In the genomic region with DNA sequence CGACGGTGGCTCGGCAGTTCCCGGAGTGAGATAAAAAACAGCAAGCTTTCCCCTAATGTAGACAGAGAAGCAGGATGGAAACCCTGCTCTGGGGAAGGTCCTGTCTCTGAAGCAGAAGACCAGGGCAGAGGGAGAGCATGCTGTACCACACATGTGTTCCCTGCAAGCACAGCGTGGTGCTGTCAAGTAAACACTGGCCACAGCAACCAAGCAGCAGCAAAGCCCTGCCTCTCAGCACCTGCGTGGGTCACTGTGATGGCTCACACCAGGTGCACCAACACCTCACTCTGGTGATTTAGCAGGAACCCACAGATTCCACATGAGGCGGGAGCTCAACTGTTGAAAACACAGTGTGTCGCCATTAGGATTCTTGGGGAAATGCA, we compare ENCODE assay signal across 12 cellular contexts.
DNase-seq lines count a peak whose midpoint lies in the region; ATAC-seq and TF ChIP-seq lines count a peak whose summit lies in the region.
"Had no signal": no experiment of that assay in that cellular context is flagged by ENCODE, and none has a peak within 500 bp of the region (broad histone marks: within the 10 kb centered on the region; RNA-seq: fewer than 3 reads in every experiment).

No MANE protein-coding gene starts in this region.

- H4K91ac ChIP-seq in mesenchymal stem cell (ENCODE audit: low read length), result no peak overlapping the region

- no peak overlapping the region for H4K8ac ChIP-seq in mesenchymal stem cell (ENCODE audit: low read length)

- no peak overlapping the region for H3K27ac ChIP-seq in mesenchymal stem cell (ENCODE audit: low read length, poor library complexity, severe bottlenecking)
- H3K27ac ChIP-seq in SJCRH30, result no peak overlapping the region
- no peak overlapping the region for H3K27ac ChIP-seq in OCI-LY7 (ENCODE audit: low read depth, low read length, poor library complexity, severe bottlenecking)
- H3K27ac ChIP-seq: neutrophil had no signal

- H3K14ac ChIP-seq in mesenchymal stem cell (ENCODE audit: low read length in 2 of 2), result peak overlapping the region in 1 of 2 experiments; percentile 41

- DNase-seq in CD14-positive monocyte (ENCODE audit: low spot score) (no peak), cardiac fibroblast (ENCODE audit: low read depth in 2 of 2) (peak; percentile 21 to 67), mesenchymal stem cell (no peak), DMS153 treated with DMSO at 0.1 percent for 48 hours (lab: John Stamatoyannopoulos, UW; ENCODE audit: unreplicated experiment) (no peak), SJCRH30 (no peak), OCI-LY7 (ENCODE audit: low spot score) (no peak)
- DNase-seq in activated T-cell treated with anti-CD3 and anti-CD28 coated beads, Interleukin-2, amount 50 U/mL, for 24 hours, result no peak
- DNase-seq: DMS153; NCI-H1436 treated with DMSO at 0.1 percent for 48 hours; stimulated activated CD8-positive, alpha-beta memory T cell treated with anti-CD3 and anti-CD28 coated beads, Interleukin-4, amount 100 ng/mL, for 48 hours had no signal

- no peak overlapping the region for H3K27ac Mint-ChIP-seq in CD14-positive monocyte
- H3K27ac Mint-ChIP-seq in activated T-cell treated with anti-CD3 and anti-CD28 coated beads, Interleukin-2, amount 50 U/mL, for 24 hours, result no peak overlapping the region

- H3K4me1 ChIP-seq in mesenchymal stem cell (ENCODE audit: control insufficient read depth, insufficient read depth, low read depth, low read length) (peaks cover 7% of the 10 kb centered on the region), SJCRH30 (no peaks in the 10 kb centered on the region; the same call in 1 of the 2 replicates), OCI-LY7 (ENCODE audit: insufficient read depth, low read length, poor library complexity, severe bottlenecking) (peaks cover 11% of the 10 kb centered on the region)

- 77% methylated on average over 8 of the region's 8 CpGs for WGBS in mesenchymal stem cell

- no peak overlapping the region for H3K4me3 ChIP-seq in cardiac fibroblast (replicated peaks in 1 of 2; ENCODE audit: low read depth in 2 of 2, low read length in 2 of 2)
- H3K4me3 ChIP-seq in mesenchymal stem cell (ENCODE audit: insufficient read depth in 1 of 2, low read depth in 1 of 2, low read length in 2 of 2), result peak overlapping the region in 1 of 2 experiments; percentile 52
- H3K4me3 ChIP-seq in SJCRH30, result no peak overlapping the region
- H3K4me3 ChIP-seq in OCI-LY7 (ENCODE audit: low read depth, low read length, poor library complexity, severe bottlenecking), result no peak overlapping the region

- H3K27me3 Mint-ChIP-seq in CD14-positive monocyte (ENCODE audit: low read depth in 3 of 3), result peaks cover 24 to 30% (median 26%) of the 10 kb centered on the region in 3 donors
- peaks cover 26% of the 10 kb centered on the region for H3K27me3 Mint-ChIP-seq in activated T-cell treated with anti-CD3 and anti-CD28 coated beads, Interleukin-2, amount 50 U/mL, for 24 hours

- no peaks in the 10 kb centered on the region for H3K79me1 ChIP-seq in mesenchymal stem cell (replicated peaks; ENCODE audit: low read length, poor library complexity, severe bottlenecking)

- H3K4me3 Mint-ChIP-seq in CD14-positive monocyte, result peak overlapping the region; percentile 48 to 81
- no peak overlapping the region for H3K4me3 Mint-ChIP-seq in activated T-cell treated with anti-CD3 and anti-CD28 coated beads, Interleukin-2, amount 50 U/mL, for 24 hours

- peaks cover 14% of the 10 kb centered on the region for H3K4me1 Mint-ChIP-seq in CD14-positive monocyte
- H3K4me1 Mint-ChIP-seq in activated T-cell treated with anti-CD3 and anti-CD28 coated beads, Interleukin-2, amount 50 U/mL, for 24 hours (ENCODE audit: low read depth), result peaks cover 12% of the 10 kb centered on the region

- H3K9me3 ChIP-seq in mesenchymal stem cell (ENCODE audit: control insufficient read depth, low read length) (no peaks in the 10 kb centered on the region), SJCRH30 (replicated peaks) (no peaks in the 10 kb centered on the region), OCI-LY7 (ENCODE audit: low read length) (no peaks in the 10 kb centered on the region)
- H3K9me3 ChIP-seq: neutrophil had no signal

- peak overlapping the region; percentile 50 for H3K9ac ChIP-seq in mesenchymal stem cell (ENCODE audit: low read length)

- no peaks in the 10 kb centered on the region for H3K9me2 ChIP-seq in OCI-LY7 (ENCODE audit: insufficient read depth, low read length)

- no peak overlapping the region for H3K4ac ChIP-seq in mesenchymal stem cell (ENCODE audit: low read depth in 1 of 2, low read length in 2 of 2)

- peak overlapping the region in 1 of 2 experiments; percentile 81 for H3K18ac ChIP-seq in mesenchymal stem cell (ENCODE audit: low read depth in 1 of 2, low read length in 2 of 2)

- TF ChIP-seq CTCF in CD14-positive monocyte (IDR thresholded peaks at IDR 0.05) (no peak), cardiac fibroblast (IDR thresholded peaks at IDR 0.05; ENCODE audit: low read depth, low read length) (no peak), OCI-LY7 (conservative IDR thresholded peaks at IDR 0.05; ENCODE audit: low read length) (no peak)

- no peak overlapping the region for H2BK120ac ChIP-seq in mesenchymal stem cell (ENCODE audit: low read depth, low read length)

- H3K23ac ChIP-seq in mesenchymal stem cell (ENCODE audit: low read length in 2 of 2), result no peak overlapping the region

- H3K79me2 ChIP-seq in OCI-LY7 (ENCODE audit: insufficient read depth, low read depth, low read length), result no peaks in the 10 kb centered on the region

- H3K36me3 ChIP-seq in mesenchymal stem cell (ENCODE audit: control insufficient read depth in 1 of 2, insufficient read depth in 2 of 2, low read depth in 1 of 2, low read length in 2 of 2) (no peaks in the 10 kb centered on the region), SJCRH30 (no peaks in the 10 kb centered on the region), OCI-LY7 (ENCODE audit: insufficient read depth, low read length) (no peaks in the 10 kb centered on the region)
- H3K36me3 ChIP-seq: neutrophil had no signal

- no peak overlapping the region for H3K4me2 ChIP-seq in mesenchymal stem cell (ENCODE audit: low read length, poor library complexity, severe bottlenecking)
- H3K4me2 ChIP-seq in OCI-LY7 (ENCODE audit: low read length), result no peak overlapping the region

- ATAC-seq in HG03354 (IDR thresholded peaks at IDR 0.05; ENCODE audit: poor library complexity, severe bottlenecking, unreplicated experiment), result peak; percentile 70

- CTCF ChIA-PET in OCI-LY7 (lab: Charles Lee; ENCODE audit: unreplicated experiment), result no interaction called here

- H2BK5ac ChIP-seq in mesenchymal stem cell (ENCODE audit: low read depth, low read length, poor library complexity, severe bottlenecking), result no peak overlapping the region

- no peak overlapping the region for H2AK5ac ChIP-seq in mesenchymal stem cell (ENCODE audit: low read length, severe bottlenecking)

- no TSS peak for BruUV-seq in OCI-LY7 (replicated peaks; lab: Mats Ljungman, UMichigan)

- no peaks in the 10 kb centered on the region for H4K20me1 ChIP-seq in OCI-LY7 (ENCODE audit: insufficient read depth, low read length)

- H3K36me3 Mint-ChIP-seq in CD14-positive monocyte, result peaks cover 0 to 2% of the 10 kb centered on the region in 2 donors
- H3K36me3 Mint-ChIP-seq in activated T-cell treated with anti-CD3 and anti-CD28 coated beads, Interleukin-2, amount 50 U/mL, for 24 hours (ENCODE audit: low read depth), result no peaks in the 10 kb centered on the region

- intact Hi-C loops in CD14-positive monocyte (cut with micrococcal nuclease) (no loop called here), OCI-LY7 (cut with micrococcal nuclease; ENCODE audit: unreplicated experiment) (no loop called here)

- no peak overlapping the region for H2BK15ac ChIP-seq in mesenchymal stem cell (ENCODE audit: low read depth, poor library complexity, severe bottlenecking)

- POLR2A ChIA-PET in OCI-LY7 (lab: Charles Lee), result interaction anchor here (1.4 kb wide), 1 partner anchor 58 kb away, joined by 5 read pairs; no protein-coding TSS in a partner anchor

- peak overlapping the region in 1 of 2 experiments; percentile 59 for H2BK12ac ChIP-seq in mesenchymal stem cell (ENCODE audit: low read length in 2 of 2)

- no peaks in the 10 kb centered on the region for H3K27me3 ChIP-seq in mesenchymal stem cell (ENCODE audit: control insufficient read depth in 1 of 2, insufficient read depth in 1 of 2, low read length in 2 of 2)
- no peaks in the 10 kb centered on the region for H3K27me3 ChIP-seq in SJCRH30

- H2AFZ ChIP-seq in mesenchymal stem cell (ENCODE audit: low read depth, low read length) (no peak overlapping the region), OCI-LY7 (ENCODE audit: low read length) (no peak overlapping the region)

- peaks cover 0 to 2% (median 1%) of the 10 kb centered on the region in 7 donors for H3K9me3 Mint-ChIP-seq in CD14-positive monocyte
- H3K9me3 Mint-ChIP-seq in activated T-cell treated with anti-CD3 and anti-CD28 coated beads, Interleukin-2, amount 50 U/mL, for 24 hours, result no peaks in the 10 kb centered on the region

Comparison
In these comparisons a context has a peak if more than half of its experiments do, and no peak if none do; other contexts are left out.
1. DNase-seq: peak in cardiac fibroblast (2 of 2); none in CD14-positive monocyte (single experiment), mesenchymal stem cell (single experiment), DMS153 treated with DMSO at 0.1 percent for 48 hours (single experiment), SJCRH30 (0 of 2), OCI-LY7 (single experiment) and activated T-cell treated with anti-CD3 and anti-CD28 coated beads, Interleukin-2, amount 50 U/mL, for 24 hours (single experiment).